ENCODE assay signal across 1 cellular context in the genomic region with DNA sequence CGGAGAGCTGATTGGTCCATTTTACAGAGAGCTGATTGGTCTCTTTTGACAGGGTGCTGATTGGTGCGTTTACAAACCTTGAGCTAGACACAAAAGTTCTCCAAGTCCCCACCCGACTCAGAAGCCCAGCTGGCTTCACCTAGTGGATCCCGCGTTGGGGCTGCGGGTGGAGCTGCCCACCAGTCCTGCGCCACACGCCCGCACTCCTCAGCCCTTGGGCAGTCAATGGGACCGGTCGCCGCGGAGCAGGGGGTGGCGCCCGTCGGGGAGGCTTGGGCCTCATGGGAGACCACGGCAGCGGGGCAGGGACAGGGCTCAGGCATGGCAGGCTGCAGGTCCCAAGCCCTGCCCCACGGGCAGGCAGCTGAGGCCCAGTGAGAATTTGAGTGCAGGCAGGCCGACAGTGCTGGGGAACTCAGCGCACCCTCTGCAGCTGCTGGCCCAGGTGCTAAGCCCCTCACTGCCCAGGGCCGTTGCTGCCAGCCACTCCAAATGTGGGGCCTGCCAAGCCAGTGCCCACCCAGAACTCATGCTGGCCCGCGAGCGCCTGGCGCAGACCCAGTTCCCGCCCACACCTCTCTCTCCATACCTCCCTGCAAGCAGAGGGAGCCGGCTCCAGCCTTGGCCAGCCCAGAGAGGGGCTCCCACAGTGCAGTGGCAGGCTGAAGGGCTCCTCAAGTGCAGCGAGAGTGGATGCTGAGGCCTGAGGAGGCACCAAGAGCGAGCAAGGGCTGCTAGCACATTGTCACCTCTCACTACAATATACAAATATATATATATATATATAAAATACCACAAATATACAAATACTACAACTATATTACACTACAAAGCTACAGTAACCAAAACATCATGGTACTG.
TF ChIP-seq lines count a peak whose summit lies in the region.

No MANE protein-coding gene starts in this region.

TF ChIP-seq in SK-N-SH, 30 proteins besides CTCF, POLR2A, EP300 and RAD21 (continued from another document):
- TF ChIP-seq REST (IDR thresholded peaks at IDR 0.05; ENCODE audit: low read depth, low read length) (no peak), USF2 (IDR thresholded peaks at IDR 0.05; ENCODE audit: borderline replicate concordance, low read depth, low read length) (no peak)
TF ChIP-seq in SK-N-SH: peak in this region for 0.
